ENCODE assay signal across 17 cellular contexts in the genomic region with DNA sequence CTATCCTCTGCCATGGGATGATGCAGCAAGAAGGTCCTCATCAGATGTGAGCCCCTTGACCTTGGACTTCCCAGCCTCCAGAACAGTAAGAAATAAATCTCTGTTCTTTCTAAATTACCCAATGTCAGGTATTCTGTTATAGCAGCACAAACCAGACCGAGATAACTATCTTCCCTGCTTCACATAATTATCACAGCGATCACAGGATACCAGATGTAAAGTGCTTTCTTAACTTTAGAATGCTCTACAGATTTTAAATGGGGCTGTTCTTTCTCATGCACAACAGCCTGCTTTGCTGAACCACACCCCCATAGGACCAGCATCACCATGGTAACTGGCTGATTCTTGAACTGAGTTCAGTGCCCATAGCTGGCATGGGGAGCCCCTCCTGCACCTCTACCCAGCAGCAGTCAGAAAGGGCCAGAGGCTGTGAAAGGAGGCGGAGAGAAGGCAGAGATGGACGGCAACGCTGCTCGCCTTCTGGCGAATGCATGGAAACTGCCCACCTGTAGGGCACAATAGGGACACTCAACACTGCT. TPM values are rescaled to one million over a fixed set of nuclear protein-coding genes. Genes with fewer than 3 reads are reported as not detected.
DNase-seq lines count a peak whose midpoint lies in the region; ATAC-seq and TF ChIP-seq lines count a peak whose summit lies in the region.
"Had no signal": no experiment of that assay in that cellular context is flagged by ENCODE, and none has a peak within 500 bp of the region (broad histone marks: within the 10 kb centered on the region; RNA-seq: fewer than 3 reads in every experiment).

No MANE protein-coding gene starts in this region.

- intact Hi-C loops in OCI-LY7 (cut with micrococcal nuclease; ENCODE audit: unreplicated experiment): loop anchor here (10.0 kb wide), 1 partner anchor 167 kb away; no protein-coding TSS in a partner anchor

- no peaks in the 10 kb centered on the region for H4K20me1 ChIP-seq in OCI-LY7 (ENCODE audit: insufficient read depth, low read length)

- no peak overlapping the region for H2BK120ac ChIP-seq in mesendoderm (ENCODE audit: low read depth, low read length)

- no peak overlapping the region for H4K8ac ChIP-seq in mesendoderm (ENCODE audit: low read depth, low read length)

- no peaks in the 10 kb centered on the region for H3K27me3 ChIP-seq in GM06990 (replicated peaks; ENCODE audit: control insufficient read depth, insufficient read depth, low read length)
- H3K27me3 ChIP-seq in mesendoderm (ENCODE audit: insufficient read depth, low read length, poor library complexity): no peaks in the 10 kb centered on the region
- H3K27me3 ChIP-seq: MG63 had no signal

- ATAC-seq in GM18868 (IDR thresholded peaks at IDR 0.05; ENCODE audit: unreplicated experiment) (peak; percentile 27), WTC11 (peak; percentile 38), HG03108 (IDR thresholded peaks at IDR 0.05; ENCODE audit: unreplicated experiment) (no peak), HG02623 (IDR thresholded peaks at IDR 0.05; ENCODE audit: unreplicated experiment) (no peak), GM18858 (IDR thresholded peaks at IDR 0.05; ENCODE audit: unreplicated experiment) (no peak)
- ATAC-seq: HepG2 had no signal

- DNase-seq in GM06990 (ENCODE audit: extremely low read depth, insufficient read length) (no peak), WTC11 (ENCODE audit: low spot score) (no peak), mesendoderm (no peak), OCI-LY7 (ENCODE audit: low spot score) (no peak)
- DNase-seq: H7, Karpas-422, MG63, NCI-H1092, NCI-H2081 treated with DMSO at 0.1 percent for 48 hours, NCI-H226, NCI-H524 treated with DMSO at 0.1 percent for 48 hours, SHP77 treated with DMSO at 0.1 percent for 48 hours had no signal

- no peaks in the 10 kb centered on the region for H3K9me3 Mint-ChIP-seq in WTC11

- H3K4me3 Mint-ChIP-seq in WTC11: no peak overlapping the region

- H2AFZ ChIP-seq in OCI-LY7 (ENCODE audit: low read length): no peak overlapping the region

- CTCF ChIA-PET in WTC11 (lab: Charles Lee): interaction anchor here (0.6 to 0.9 kb wide), 2 partner anchors 49 to 360 kb away, joined by 4 to 5 read pairs; no protein-coding TSS in a partner anchor
- CTCF ChIA-PET in OCI-LY7 (lab: Charles Lee; ENCODE audit: unreplicated experiment): no interaction called here

- no peaks in the 10 kb centered on the region for H3K79me1 ChIP-seq in mesendoderm (ENCODE audit: low read length)

- no CpG with 5 or more reads among the region's 7 CpGs for WGBS in mesendoderm (ENCODE audit: extremely low coverage, insufficient coverage, low lambda C conversion rate)

- no peak overlapping the region for H4K5ac ChIP-seq in mesendoderm (ENCODE audit: low read length)

- H2AK5ac ChIP-seq in mesendoderm (ENCODE audit: low read length): no peak overlapping the region

- no peak overlapping the region for H3K56ac ChIP-seq in mesendoderm (ENCODE audit: low read length)

- H3K27ac ChIP-seq in mesendoderm (ENCODE audit: low read depth, low read length) (no peak overlapping the region), OCI-LY7 (ENCODE audit: low read depth, low read length, poor library complexity, severe bottlenecking) (no peak overlapping the region)

- H3K4ac ChIP-seq in mesendoderm (ENCODE audit: low read depth, low read length): no peak overlapping the region

- TF ChIP-seq CTCF in GM06990 (IDR thresholded peaks at IDR 0.05; ENCODE audit: insufficient read depth, low read length, poor library complexity, severe bottlenecking) (no peak), WTC11 (IDR thresholded peaks at IDR 0.05) (no peak), OCI-LY7 (conservative IDR thresholded peaks at IDR 0.05; ENCODE audit: low read length) (no peak)

- H2BK15ac ChIP-seq in mesendoderm (replicated peaks; ENCODE audit: low read depth): no peak overlapping the region

- H3K36me3 Mint-ChIP-seq in WTC11: no peaks in the 10 kb centered on the region

- H3K9me3 ChIP-seq in OCI-LY7 (ENCODE audit: low read length): no peaks in the 10 kb centered on the region
- H3K9me3 ChIP-seq: MG63 had no signal

- no peak overlapping the region for H2BK5ac ChIP-seq in mesendoderm (ENCODE audit: low read length)

- peaks cover 12% of the 10 kb centered on the region; the same call in 1 of the 2 replicates for H3K4me1 Mint-ChIP-seq in WTC11

- H3K4me2 ChIP-seq in mesendoderm (ENCODE audit: low read length) (no peak overlapping the region), OCI-LY7 (ENCODE audit: low read length) (no peak overlapping the region)

- BruUV-seq in OCI-LY7 (replicated peaks; lab: Mats Ljungman, UMichigan): no TSS peak

- POLR2A ChIA-PET in WTC11 (lab: Charles Lee): no interaction called here
- POLR2A ChIA-PET in OCI-LY7 (lab: Charles Lee): interaction anchor here (0.7 kb wide), 1 partner anchor 9 kb away, joined by 3 read pairs; no protein-coding TSS in a partner anchor

- no peaks in the 10 kb centered on the region for H3K4me1 ChIP-seq in mesendoderm (ENCODE audit: control insufficient read depth, low read depth, low read length)
- H3K4me1 ChIP-seq in OCI-LY7 (ENCODE audit: insufficient read depth, low read length, poor library complexity, severe bottlenecking): no peaks in the 10 kb centered on the region

- H3K27ac Mint-ChIP-seq in WTC11: no peak overlapping the region

- H3K18ac ChIP-seq in mesendoderm (ENCODE audit: low read length): no peak overlapping the region

- H3K79me2 ChIP-seq in mesendoderm (ENCODE audit: control insufficient read depth, insufficient read depth, low read length): no peaks in the 10 kb centered on the region
- H3K79me2 ChIP-seq in OCI-LY7 (ENCODE audit: insufficient read depth, low read depth, low read length): no peaks in the 10 kb centered on the region

- no peaks in the 10 kb centered on the region for H3K9me2 ChIP-seq in OCI-LY7 (ENCODE audit: insufficient read depth, low read length)

- no peaks in the 10 kb centered on the region; the same call in 1 of the 2 replicates for H3K27me3 Mint-ChIP-seq in WTC11 (ENCODE audit: low read depth)

- H3K9ac ChIP-seq in mesendoderm (ENCODE audit: low read length): no peak overlapping the region

- H3K23ac ChIP-seq in mesendoderm (ENCODE audit: low read length): peak overlapping the region; percentile 45

- H3K36me3 ChIP-seq in GM06990 (ENCODE audit: control insufficient read depth, insufficient read depth, low read length) (peaks cover 17% of the 10 kb centered on the region), mesendoderm (ENCODE audit: control insufficient read depth, insufficient read depth, low read length) (no peaks in the 10 kb centered on the region), OCI-LY7 (ENCODE audit: insufficient read depth, low read length) (no peaks in the 10 kb centered on the region)
- H3K36me3 ChIP-seq: MG63 had no signal

- H3K4me3 ChIP-seq in GM06990 (replicated peaks; ENCODE audit: low read depth, low read length): peak overlapping the region; percentile 90
- H3K4me3 ChIP-seq in mesendoderm (ENCODE audit: low read length): no peak overlapping the region
- H3K4me3 ChIP-seq in OCI-LY7 (ENCODE audit: low read depth, low read length, poor library complexity, severe bottlenecking): no peak overlapping the region
- H3K4me3 ChIP-seq: MG63 had no signal

TF ChIP-seq in WTC11, 78 proteins besides CTCF, POLR2A, EP300 and RAD21:
- TF ChIP-seq NFE2L1 (CRISPR knock-in tag; IDR thresholded peaks at IDR 0.05) (no peak), ZNF121 (CRISPR knock-in tag; IDR thresholded peaks at IDR 0.05) (no peak), RELA (CRISPR knock-in tag; IDR thresholded peaks at IDR 0.05; ENCODE audit: borderline replicate concordance) (no peak), NFATC4 (CRISPR knock-in tag; IDR thresholded peaks at IDR 0.05) (no peak)

RNA-seq across cellular contexts. Expression of gene CD80, which starts 7.8 kb away (rescaled TPM):
- total RNA-seq in WTC11 (2021) (0.14 to 0.24 TPM in 2 of 3 replicates, not detected in the other), OCI-LY7 (2022) (not detected in 2 replicates)
- polyA plus RNA-seq in mesendoderm (2013, experiment 1 of 2): 0.07 TPM
- polyA plus RNA-seq in mesendoderm (2013, experiment 2 of 2): not detected
- total RNA-seq in OCI-LY7 (2014; rRNA removed; shearing (Covaris generic)): not detected in 2 replicates
- total RNA-seq: H7, HepG2 had no signal
- polyA plus RNA-seq: HepG2 had no signal

RNA-seq across cellular contexts. Expression of gene ADPRH, which starts 27.7 kb away (rescaled TPM):
- total RNA-seq in WTC11 (2021) (3.6 to 4.3 TPM (median 4.1 TPM) in 3 replicates), OCI-LY7 (2022) (not detected in 2 replicates)
- 2.8 TPM for polyA plus RNA-seq in mesendoderm (2013, experiment 1 of 2)
- polyA plus RNA-seq in mesendoderm (2013, experiment 2 of 2): 2.5 TPM
- not detected in 2 replicates for total RNA-seq in OCI-LY7 (2014; rRNA removed; shearing (Covaris generic))

RNA-seq across cellular contexts. Expression of gene PLA1A, which starts 46.1 kb away (rescaled TPM):
- total RNA-seq in WTC11 (2021) (0.11 TPM in 1 of 3 replicates, not detected in the others), OCI-LY7 (2022) (not detected in 2 replicates)
- polyA plus RNA-seq in mesendoderm (2013, experiment 1 of 2): 0.08 TPM
- polyA plus RNA-seq in mesendoderm (2013, experiment 2 of 2): 0.08 TPM
- total RNA-seq in OCI-LY7 (2014; rRNA removed; shearing (Covaris generic)): not detected in 2 replicates
- total RNA-seq: H7 had no signal

RNA-seq across cellular contexts. Expression of gene TIMMDC1, which starts 53.2 kb away (rescaled TPM):
- 114 to 121 TPM (median 116 TPM) in 3 replicates for total RNA-seq in WTC11 (2021)
- polyA plus RNA-seq in mesendoderm (2013, experiment 1 of 2): 66.7 TPM
- 65.6 TPM for polyA plus RNA-seq in mesendoderm (2013, experiment 2 of 2)
- 54.6 and 61.0 TPM in 2 replicates for total RNA-seq in OCI-LY7 (2014; rRNA removed; shearing (Covaris generic))
- 92.7 and 92.9 TPM in 2 replicates for total RNA-seq in OCI-LY7 (2022)

Comparison
In these comparisons a context has a peak if more than half of its experiments do, and no peak if none do; other contexts are left out.
1. ATAC-seq: peak in GM18868 (single experiment) and WTC11 (single experiment); none in HG03108 (single experiment), HG02623 (single experiment) and GM18858 (single experiment).